25 cellular contexts compared by ENCODE assay signal in the genomic region with DNA sequence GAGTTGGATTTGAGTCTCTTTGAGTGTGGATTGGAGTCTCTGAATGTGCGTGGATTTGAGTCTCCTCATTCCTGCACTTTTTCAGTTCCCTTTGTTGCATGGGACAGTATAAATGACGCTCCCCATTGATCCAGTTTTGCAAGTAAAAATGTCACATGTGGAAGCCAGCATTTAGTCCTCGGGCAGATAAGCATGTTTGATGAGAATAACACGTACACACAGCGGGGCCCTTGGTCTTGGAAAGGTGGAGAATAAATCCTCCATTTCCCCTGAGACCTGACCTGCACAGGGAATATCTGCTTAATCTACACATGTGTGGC. TPM values are rescaled to one million over a fixed set of nuclear protein-coding genes. Genes with fewer than 3 reads are reported as not detected.
DNase-seq lines count a peak whose midpoint lies in the region; ATAC-seq and TF ChIP-seq lines count a peak whose summit lies in the region.
"Had no signal": no experiment of that assay in that cellular context is flagged by ENCODE, and none has a peak within 500 bp of the region (broad histone marks: within the 10 kb centered on the region; RNA-seq: fewer than 3 reads in every experiment).

No MANE protein-coding gene starts in this region.

- H3K4me1 ChIP-seq in DND-41 (ENCODE audit: insufficient read depth, low read length), result peaks cover 24% of the 10 kb centered on the region
- peaks cover 13% of the 10 kb centered on the region for H3K4me1 ChIP-seq in Loucy (ENCODE audit: insufficient read depth, low read length, poor library complexity, severe bottlenecking)
- no peaks in the 10 kb centered on the region for H3K4me1 ChIP-seq in tibial artery

- H3K4me2 ChIP-seq in DND-41 (ENCODE audit: insufficient read depth, low read length) (peak overlapping the region; percentile 20; the same call in 1 of the 2 replicates), Loucy (ENCODE audit: low read depth, low read length, poor library complexity, severe bottlenecking) (peak overlapping the region; percentile 60)
- H3K4me2 ChIP-seq: BLaER1, SK-N-SH had no signal

- peak; percentile 16 for DNase-seq in activated CD8-positive, alpha-beta T cell treated with anti-CD3 and anti-CD28 coated beads, Interleukin-2, amount 10 ng/mL, durations not matched to agents 7 days and 5 days
- no peak for DNase-seq in activated CD8-positive, alpha-beta T cell treated with anti-CD3 and anti-CD28 coated beads for 36 hours
- peak; percentile 1 for DNase-seq in DND-41
- DNase-seq in osteocyte (ENCODE audit: extremely low spot score, unreplicated experiment), result peak; percentile 19
- no peak for DNase-seq in NCI-H1694 (lab: John Stamatoyannopoulos, UW)
- no peak for DNase-seq in tibial artery
- DNase-seq: CD4-positive, alpha-beta T cell; DMS53; EL; GDM1; GM23248; H7; KBM-7; MG63; NCI-H1105 treated with DMSO at 0.1 percent for 48 hours; NCI-H146; NCI-H2029 treated with DMSO at 0.1 percent for 48 hours; NCI-H446 treated with DMSO at 0.1 percent for 48 hours; NCI-H526; NCI-H82; NK-92 treated with Interleukin-12 subunit alpha and Interleukin-12 subunit beta, amount 100 ng/mL, for 24 hours; PC-3; SK-N-SH had no signal

- intact Hi-C loops in activated CD8-positive, alpha-beta T cell treated with anti-CD3 and anti-CD28 coated beads for 36 hours (cut with micrococcal nuclease), result no loop called here
- intact Hi-C loops in tibial artery (cut with DNase I; ENCODE audit: low total_unique reads), result no loop called here

- H3K36me3 ChIP-seq in DND-41 (ENCODE audit: insufficient read depth, low read length), result peaks cover 77% of the 10 kb centered on the region
- H3K36me3 ChIP-seq in Loucy (ENCODE audit: insufficient read depth, low read length), result peaks cover 10% of the 10 kb centered on the region; the same call in 1 of the 2 replicates
- no peaks in the 10 kb centered on the region for H3K36me3 ChIP-seq in tibial artery
- H3K36me3 ChIP-seq: MG63 had no signal

- POLR2A ChIA-PET in activated CD8-positive, alpha-beta T cell treated with anti-CD3 and anti-CD28 coated beads, Interleukin-2, amount 10 ng/mL, durations not matched to agents 7 days and 5 days (lab: Charles Lee), result no interaction called here
- POLR2A ChIA-PET in activated CD8-positive, alpha-beta T cell treated with anti-CD3 and anti-CD28 coated beads for 36 hours (lab: Charles Lee), result no interaction called here

- no peaks in the 10 kb centered on the region for H3K9me3 Mint-ChIP-seq in activated CD8-positive, alpha-beta T cell treated with anti-CD3 and anti-CD28 coated beads, Interleukin-2, amount 10 ng/mL, durations not matched to agents 7 days and 5 days (ENCODE audit: insufficient read depth)
- H3K9me3 Mint-ChIP-seq in activated CD8-positive, alpha-beta T cell treated with anti-CD3 and anti-CD28 coated beads for 36 hours, result no peaks in the 10 kb centered on the region
- no peaks in the 10 kb centered on the region for H3K9me3 Mint-ChIP-seq in osteocyte (ENCODE audit: unreplicated experiment)
- H3K9me3 Mint-ChIP-seq: CD4-positive, alpha-beta T cell had no signal

- no peak overlapping the region for H3K9ac ChIP-seq in DND-41 (ENCODE audit: low read depth, low read length)
- no peak overlapping the region for H3K9ac ChIP-seq in Loucy (ENCODE audit: low read depth, low read length, poor library complexity, severe bottlenecking)
- H3K9ac ChIP-seq: BLaER1, GM23248, SK-N-SH had no signal

- H3K4me3 Mint-ChIP-seq in activated CD8-positive, alpha-beta T cell treated with anti-CD3 and anti-CD28 coated beads, Interleukin-2, amount 10 ng/mL, durations not matched to agents 7 days and 5 days, result no peak overlapping the region
- no peak overlapping the region for H3K4me3 Mint-ChIP-seq in activated CD8-positive, alpha-beta T cell treated with anti-CD3 and anti-CD28 coated beads for 36 hours
- H3K4me3 Mint-ChIP-seq in osteocyte (ENCODE audit: unreplicated experiment), result no peak overlapping the region
- H3K4me3 Mint-ChIP-seq: CD4-positive, alpha-beta T cell had no signal

- H3K79me2 ChIP-seq in DND-41 (ENCODE audit: insufficient read depth, low read length), result peaks cover 93% of the 10 kb centered on the region
- peaks cover 90% of the 10 kb centered on the region for H3K79me2 ChIP-seq in Loucy (ENCODE audit: insufficient read depth, low read length)

- H3K27me3 ChIP-seq in DND-41 (ENCODE audit: insufficient read depth, low read length, poor library complexity) (no peaks in the 10 kb centered on the region), Loucy (ENCODE audit: insufficient read depth, low read length, poor library complexity, severe bottlenecking) (no peaks in the 10 kb centered on the region), tibial artery (no peaks in the 10 kb centered on the region)
- H3K27me3 ChIP-seq: BLaER1 had no signal

- peaks cover 4% of the 10 kb centered on the region for H3K4me1 Mint-ChIP-seq in activated CD8-positive, alpha-beta T cell treated with anti-CD3 and anti-CD28 coated beads, Interleukin-2, amount 10 ng/mL, durations not matched to agents 7 days and 5 days (ENCODE audit: low read depth)
- H3K4me1 Mint-ChIP-seq in activated CD8-positive, alpha-beta T cell treated with anti-CD3 and anti-CD28 coated beads for 36 hours (ENCODE audit: low read depth), result peaks cover 3% of the 10 kb centered on the region
- no peaks in the 10 kb centered on the region for H3K4me1 Mint-ChIP-seq in osteocyte (ENCODE audit: unreplicated experiment)

- CTCF ChIA-PET in activated CD8-positive, alpha-beta T cell treated with anti-CD3 and anti-CD28 coated beads, Interleukin-2, amount 10 ng/mL, durations not matched to agents 7 days and 5 days (lab: Charles Lee), result no interaction called here
- CTCF ChIA-PET in activated CD8-positive, alpha-beta T cell treated with anti-CD3 and anti-CD28 coated beads for 36 hours (lab: Charles Lee), result no interaction called here

- no peak for ATAC-seq in activated CD8-positive, alpha-beta T cell treated with anti-CD3 and anti-CD28 coated beads, Interleukin-2, amount 10 ng/mL, durations not matched to agents 7 days and 5 days
- ATAC-seq in activated CD8-positive, alpha-beta T cell treated with anti-CD3 and anti-CD28 coated beads for 36 hours, result no peak
- no peak for ATAC-seq in DND-41 (ENCODE audit: insufficient read depth, low read depth)
- ATAC-seq: PC-3 had no signal

- H3K36me3 Mint-ChIP-seq in activated CD8-positive, alpha-beta T cell treated with anti-CD3 and anti-CD28 coated beads, Interleukin-2, amount 10 ng/mL, durations not matched to agents 7 days and 5 days (ENCODE audit: low read depth), result peaks cover 8% of the 10 kb centered on the region
- peaks cover 7% of the 10 kb centered on the region for H3K36me3 Mint-ChIP-seq in activated CD8-positive, alpha-beta T cell treated with anti-CD3 and anti-CD28 coated beads for 36 hours (ENCODE audit: low read depth)
- no peaks in the 10 kb centered on the region for H3K36me3 Mint-ChIP-seq in osteocyte (ENCODE audit: unreplicated experiment)

- no peaks in the 10 kb centered on the region for H3K9me2 ChIP-seq in Loucy (replicated peaks; ENCODE audit: low read depth, low read length)
- H3K9me2 ChIP-seq: SK-N-SH had no signal

- no peak overlapping the region for H3K4me3 ChIP-seq in DND-41 (ENCODE audit: low read depth in 1 of 2, low read length in 2 of 2)
- H3K4me3 ChIP-seq in Loucy (ENCODE audit: low read length, poor library complexity, severe bottlenecking), result no peak overlapping the region
- no peak overlapping the region for H3K4me3 ChIP-seq in tibial artery
- H3K4me3 ChIP-seq: BLaER1, GM23248, MG63 had no signal

- H2AFZ ChIP-seq in DND-41 (ENCODE audit: low read depth, low read length) (no peak overlapping the region), Loucy (ENCODE audit: low read length) (no peak overlapping the region)
- H2AFZ ChIP-seq: GM23248 had no signal

- H3K9me3 ChIP-seq in DND-41 (ENCODE audit: insufficient read depth, low read length, severe bottlenecking), result no peaks in the 10 kb centered on the region
- H3K9me3 ChIP-seq in Loucy (ENCODE audit: insufficient read depth, low read depth, low read length), result no peaks in the 10 kb centered on the region
- H3K9me3 ChIP-seq in tibial artery, result no peaks in the 10 kb centered on the region
- H3K9me3 ChIP-seq: SK-N-SH had no signal

- H4K20me1 ChIP-seq in DND-41 (ENCODE audit: insufficient read depth, low read length) (peaks cover 79% of the 10 kb centered on the region), Loucy (ENCODE audit: insufficient read depth, low read length, poor library complexity, severe bottlenecking) (peaks cover 73% of the 10 kb centered on the region)

- TF ChIP-seq CTCF in activated CD8-positive, alpha-beta T cell treated with anti-CD3 and anti-CD28 coated beads for 36 hours (IDR thresholded peaks at IDR 0.05), result no peak
- TF ChIP-seq CTCF in DND-41 (IDR thresholded peaks at IDR 0.05; ENCODE audit: borderline replicate concordance, extremely low read depth, low read length, poor library complexity, severe bottlenecking), result no peak
- no peak for TF ChIP-seq CTCF in Loucy (conservative IDR thresholded peaks at IDR 0.05; ENCODE audit: low read length)
- no peak for TF ChIP-seq CTCF in osteocyte (IDR thresholded peaks at IDR 0.05)
- no peak for TF ChIP-seq CTCF in tibial artery (IDR thresholded peaks at IDR 0.05)

- no peak overlapping the region for H3K27ac Mint-ChIP-seq in activated CD8-positive, alpha-beta T cell treated with anti-CD3 and anti-CD28 coated beads, Interleukin-2, amount 10 ng/mL, durations not matched to agents 7 days and 5 days
- H3K27ac Mint-ChIP-seq in activated CD8-positive, alpha-beta T cell treated with anti-CD3 and anti-CD28 coated beads for 36 hours, result no peak overlapping the region
- H3K27ac Mint-ChIP-seq in osteocyte (ENCODE audit: unreplicated experiment), result no peak overlapping the region
- H3K27ac Mint-ChIP-seq: CD4-positive, alpha-beta T cell had no signal

- H3K27ac ChIP-seq in DND-41 (ENCODE audit: low read length), result no peak overlapping the region
- no peak overlapping the region for H3K27ac ChIP-seq in tibial artery
- H3K27ac ChIP-seq: BLaER1, GM23248 had no signal

- H3K27me3 Mint-ChIP-seq in activated CD8-positive, alpha-beta T cell treated with anti-CD3 and anti-CD28 coated beads, Interleukin-2, amount 10 ng/mL, durations not matched to agents 7 days and 5 days (ENCODE audit: low read depth), result no peaks in the 10 kb centered on the region
- no peaks in the 10 kb centered on the region for H3K27me3 Mint-ChIP-seq in activated CD8-positive, alpha-beta T cell treated with anti-CD3 and anti-CD28 coated beads for 36 hours
- H3K27me3 Mint-ChIP-seq in osteocyte (ENCODE audit: unreplicated experiment), result no peaks in the 10 kb centered on the region
- H3K27me3 Mint-ChIP-seq: CD4-positive, alpha-beta T cell had no signal

- no peaks in the 10 kb centered on the region for H3F3A ChIP-seq in Loucy (ENCODE audit: low read depth)

RNA-seq across cellular contexts. Expression of gene P2RY8, which starts 8.1 kb away (rescaled TPM):
- total RNA-seq in activated CD8-positive, alpha-beta T cell treated with anti-CD3 and anti-CD28 coated beads, Interleukin-2, amount 10 ng/mL, durations not matched to agents 7 days and 5 days, result 10 to 100 TPM; 62.9 to 65.5 TPM
- total RNA-seq in activated CD8-positive, alpha-beta T cell treated with anti-CD3 and anti-CD28 coated beads for 36 hours, result 10 to 100 TPM; 27.5 to 28.3 TPM
- not detected in 2 replicates for total RNA-seq in osteocyte
- total RNA-seq: GM23248, PC-3 had no signal

Comparison
In these comparisons a context has a peak if more than half of its experiments do, and no peak if none do; other contexts are left out.
1. DNase-seq: peak in activated CD8-positive, alpha-beta T cell treated with anti-CD3 and anti-CD28 coated beads, Interleukin-2, amount 10 ng/mL, durations not matched to agents 7 days and 5 days (single experiment), DND-41 (single experiment) and osteocyte (single experiment); none in activated CD8-positive, alpha-beta T cell treated with anti-CD3 and anti-CD28 coated beads for 36 hours (single experiment), NCI-H1694 (single experiment) and tibial artery (0 of 2).
2. RNA of gene P2RY8, which starts 8.1 kb away (total RNA-seq): 62.9 to 65.5 TPM in activated CD8-positive, alpha-beta T cell treated with anti-CD3 and anti-CD28 coated beads, Interleukin-2, amount 10 ng/mL, durations not matched to agents 7 days and 5 days and 27.5 to 28.3 TPM in activated CD8-positive, alpha-beta T cell treated with anti-CD3 and anti-CD28 coated beads for 36 hours; not detected in osteocyte; every median in the first group is over 10 times any median in the second.